21 cellular contexts compared by ENCODE assay signal in genomic region chr12:51163795-51164194, GRCh38.
"Had no signal": no experiment of that assay in that cellular context is flagged by ENCODE, and none has a peak within 500 bp of the region (broad histone marks: within the 10 kb centered on the region; RNA-seq: fewer than 3 reads in every experiment).

No MANE protein-coding gene starts in this region.

- H3K9ac ChIP-seq: SK-N-SH had no signal

- H3K27me3 Mint-ChIP-seq: IgD-negative memory B cell had no signal

- H3K9me3 Mint-ChIP-seq: IgD-negative memory B cell had no signal

- H3K27ac Mint-ChIP-seq: IgD-negative memory B cell had no signal

- H3K27ac ChIP-seq: HL-60 had no signal

- H3K4me2 ChIP-seq: SK-N-SH had no signal

- FAIRE-seq: HTR-8/SVneo, RCC 7860 had no signal

- H3K9me3 ChIP-seq: SK-N-SH had no signal

- DNase-seq: KBM-7, MV-4-11, NCI-H1092, NCI-H1105 treated with DMSO at 0.1 percent for 48 hours, NCI-H1417 treated with DMSO at 0.1 percent for 48 hours, NCI-H146, NCI-H1694 treated with DMSO at 0.1 percent for 48 hours, NCI-H1930, NCI-H2081, NCI-H2107, NCI-H2227 treated with DMSO at 0.1 percent for 48 hours, NCI-H524, NCI-H526 treated with DMSO at 0.1 percent for 48 hours, NCI-H748 treated with DMSO at 0.1 percent for 48 hours, Right ventricle myocardium superior, RPMI8226, SK-N-SH had no signal

- H3K4me3 Mint-ChIP-seq: IgD-negative memory B cell had no signal
